1 cellular context compared by ENCODE assay signal in genomic region chr11:114482114-114482513, GRCh38.
TF ChIP-seq lines count a peak whose summit lies in the region.

No MANE protein-coding gene starts in this region.

TF ChIP-seq in GM23338, 12 proteins besides CTCF, POLR2A, EP300 and RAD21 (continued from another document):
- TF ChIP-seq, protein P1, sequence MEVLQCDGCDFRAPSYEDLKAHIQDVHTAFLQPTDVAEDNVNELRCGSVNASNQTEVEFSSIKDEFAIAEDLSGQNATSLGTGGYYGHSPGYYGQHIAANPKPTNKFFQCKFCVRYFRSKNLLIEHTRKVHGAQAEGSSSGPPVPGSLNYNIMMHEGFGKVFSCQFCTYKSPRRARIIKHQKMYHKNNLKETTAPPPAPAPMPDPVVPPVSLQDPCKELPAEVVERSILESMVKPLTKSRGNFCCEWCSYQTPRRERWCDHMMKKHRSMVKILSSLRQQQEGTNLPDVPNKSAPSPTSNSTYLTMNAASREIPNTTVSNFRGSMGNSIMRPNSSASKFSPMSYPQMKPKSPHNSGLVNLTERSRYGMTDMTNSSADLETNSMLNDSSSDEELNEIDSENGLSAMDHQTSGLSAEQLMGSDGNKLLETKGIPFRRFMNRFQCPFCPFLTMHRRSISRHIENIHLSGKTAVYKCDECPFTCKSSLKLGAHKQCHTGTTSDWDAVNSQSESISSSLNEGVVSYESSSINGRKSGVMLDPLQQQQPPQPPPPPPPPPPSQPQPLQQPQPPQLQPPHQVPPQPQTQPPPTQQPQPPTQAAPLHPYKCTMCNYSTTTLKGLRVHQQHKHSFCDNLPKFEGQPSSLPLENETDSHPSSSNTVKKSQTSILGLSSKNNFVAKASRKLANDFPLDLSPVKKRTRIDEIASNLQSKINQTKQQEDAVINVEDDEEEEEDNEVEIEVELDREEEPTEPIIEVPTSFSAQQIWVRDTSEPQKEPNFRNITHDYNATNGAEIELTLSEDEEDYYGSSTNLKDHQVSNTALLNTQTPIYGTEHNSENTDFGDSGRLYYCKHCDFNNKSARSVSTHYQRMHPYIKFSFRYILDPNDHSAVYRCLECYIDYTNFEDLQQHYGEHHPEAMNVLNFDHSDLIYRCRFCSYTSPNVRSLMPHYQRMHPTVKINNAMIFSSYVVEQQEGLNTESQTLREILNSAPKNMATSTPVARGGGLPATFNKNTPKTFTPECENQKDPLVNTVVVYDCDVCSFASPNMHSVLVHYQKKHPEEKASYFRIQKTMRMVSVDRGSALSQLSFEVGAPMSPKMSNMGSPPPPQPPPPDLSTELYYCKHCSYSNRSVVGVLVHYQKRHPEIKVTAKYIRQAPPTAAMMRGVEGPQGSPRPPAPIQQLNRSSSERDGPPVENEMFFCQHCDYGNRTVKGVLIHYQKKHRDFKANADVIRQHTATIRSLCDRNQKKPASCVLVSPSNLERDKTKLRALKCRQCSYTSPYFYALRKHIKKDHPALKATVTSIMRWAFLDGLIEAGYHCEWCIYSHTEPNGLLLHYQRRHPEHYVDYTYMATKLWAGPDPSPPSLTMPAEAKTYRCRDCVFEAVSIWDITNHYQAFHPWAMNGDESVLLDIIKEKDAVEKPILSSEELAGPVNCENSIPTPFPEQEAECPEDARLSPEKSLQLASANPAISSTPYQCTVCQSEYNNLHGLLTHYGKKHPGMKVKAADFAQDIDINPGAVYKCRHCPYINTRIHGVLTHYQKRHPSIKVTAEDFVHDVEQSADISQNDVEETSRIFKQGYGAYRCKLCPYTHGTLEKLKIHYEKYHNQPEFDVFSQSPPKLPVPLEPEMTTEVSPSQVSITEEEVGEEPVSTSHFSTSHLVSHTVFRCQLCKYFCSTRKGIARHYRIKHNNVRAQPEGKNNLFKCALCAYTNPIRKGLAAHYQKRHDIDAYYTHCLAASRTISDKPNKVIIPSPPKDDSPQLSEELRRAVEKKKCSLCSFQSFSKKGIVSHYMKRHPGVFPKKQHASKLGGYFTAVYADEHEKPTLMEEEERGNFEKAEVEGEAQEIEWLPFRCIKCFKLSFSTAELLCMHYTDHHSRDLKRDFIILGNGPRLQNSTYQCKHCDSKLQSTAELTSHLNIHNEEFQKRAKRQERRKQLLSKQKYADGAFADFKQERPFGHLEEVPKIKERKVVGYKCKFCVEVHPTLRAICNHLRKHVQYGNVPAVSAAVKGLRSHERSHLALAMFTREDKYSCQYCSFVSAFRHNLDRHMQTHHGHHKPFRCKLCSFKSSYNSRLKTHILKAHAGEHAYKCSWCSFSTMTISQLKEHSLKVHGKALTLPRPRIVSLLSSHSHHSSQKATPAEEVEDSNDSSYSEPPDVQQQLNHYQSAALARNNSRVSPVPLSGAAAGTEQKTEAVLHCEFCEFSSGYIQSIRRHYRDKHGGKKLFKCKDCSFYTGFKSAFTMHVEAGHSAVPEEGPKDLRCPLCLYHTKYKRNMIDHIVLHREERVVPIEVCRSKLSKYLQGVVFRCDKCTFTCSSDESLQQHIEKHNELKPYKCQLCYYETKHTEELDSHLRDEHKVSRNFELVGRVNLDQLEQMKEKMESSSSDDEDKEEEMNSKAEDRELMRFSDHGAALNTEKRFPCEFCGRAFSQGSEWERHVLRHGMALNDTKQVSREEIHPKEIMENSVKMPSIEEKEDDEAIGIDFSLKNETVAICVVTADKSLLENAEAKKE (CRISPR knock-in tag; IDR thresholded peaks at IDR 0.05): no peak
- TF ChIP-seq CREB1 (CRISPR knock-in tag; IDR thresholded peaks at IDR 0.05; ENCODE audit: low read depth): no peak
- no peak for TF ChIP-seq JUNB (IDR thresholded peaks at IDR 0.05; ENCODE audit: unreplicated experiment)
- TF ChIP-seq POLR2AphosphoS5 (IDR thresholded peaks at IDR 0.05; ENCODE audit: low read depth): no peak
